17 cellular contexts compared by ENCODE assay signal in the genomic region with DNA sequence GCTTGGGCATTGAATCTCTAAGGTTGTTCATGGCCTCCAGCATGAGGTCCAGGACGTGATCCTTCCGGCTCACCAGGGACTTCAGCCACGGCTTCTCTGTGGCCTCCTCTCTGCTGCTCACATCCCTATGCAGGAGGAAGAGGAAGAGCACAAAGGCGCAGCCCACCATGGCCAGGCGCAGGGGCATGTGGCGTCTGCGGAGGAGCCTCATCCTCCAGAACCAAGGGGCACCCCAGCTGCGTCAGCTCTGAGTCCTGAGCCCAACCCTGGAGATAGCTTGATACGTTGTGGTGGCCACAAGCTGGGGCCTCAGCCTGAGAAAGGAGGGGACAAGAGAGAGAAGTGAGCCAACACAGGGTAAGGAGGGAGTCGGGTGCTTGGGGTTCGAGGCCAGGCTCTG. TPM values are rescaled to one million over a fixed set of nuclear protein-coding genes. Genes with fewer than 3 reads are reported as not detected.
DNase-seq lines count a peak whose midpoint lies in the region; ATAC-seq, FAIRE-seq and TF ChIP-seq lines count a peak whose summit lies in the region.
"Had no signal": no experiment of that assay in that cellular context is flagged by ENCODE, and none has a peak within 500 bp of the region (broad histone marks: within the 10 kb centered on the region; RNA-seq: fewer than 3 reads in every experiment).

No MANE protein-coding gene starts in this region.

- H3K4me2 ChIP-seq in DND-41 (ENCODE audit: insufficient read depth, low read length) (peak overlapping the region; percentile 21; the same call in 1 of the 2 replicates), trophoblast cell (ENCODE audit: low read length) (no peak overlapping the region)

- no peak overlapping the region for H3K23ac ChIP-seq in trophoblast cell (ENCODE audit: low read length)

- no peak overlapping the region for H2BK5ac ChIP-seq in trophoblast cell (ENCODE audit: low read depth, low read length, poor library complexity)

- no peak overlapping the region for H3K14ac ChIP-seq in trophoblast cell (ENCODE audit: low read length)

- peak overlapping the region; percentile 28 for H2BK12ac ChIP-seq in trophoblast cell (ENCODE audit: low read length)

- H4K12ac ChIP-seq in trophoblast cell (ENCODE audit: low read depth, low read length), result no peak overlapping the region

- H3K9me3 ChIP-seq in DND-41 (ENCODE audit: insufficient read depth, low read length, severe bottlenecking) (no peaks in the 10 kb centered on the region), kidney (ENCODE audit: control insufficient read depth in 1 of 2, low read length in 2 of 2) (no peaks in the 10 kb centered on the region), trophoblast cell (ENCODE audit: insufficient read depth, low read depth, low read length) (peaks cover 1% of the 10 kb centered on the region)
- H3K9me3 ChIP-seq: BE2C, HAP-1 had no signal

- H4K91ac ChIP-seq in trophoblast cell (ENCODE audit: low read depth, low read length), result no peak overlapping the region

- peak overlapping the region; percentile 77 for H3K27ac ChIP-seq in DND-41 (ENCODE audit: low read length)
- H3K27ac ChIP-seq in kidney (ENCODE audit: low read depth in 2 of 2, low read length in 2 of 2), result no peak overlapping the region
- H3K27ac ChIP-seq in trophoblast cell (ENCODE audit: low read depth, low read length), result no peak overlapping the region
- H3K27ac ChIP-seq: GM23248 had no signal

- no peak overlapping the region for H4K8ac ChIP-seq in trophoblast cell (ENCODE audit: low read depth, low read length)

- no CpG with 5 or more reads among the region's 11 CpGs for WGBS in trophoblast cell (ENCODE audit: extremely low coverage, insufficient coverage, insufficient read length)

- no peaks in the 10 kb centered on the region for H4K20me1 ChIP-seq in DND-41 (ENCODE audit: insufficient read depth, low read length)

- H2BK120ac ChIP-seq in trophoblast cell (ENCODE audit: insufficient read depth, low read length, poor library complexity), result no peak overlapping the region

- H3K27me3 ChIP-seq in DND-41 (ENCODE audit: insufficient read depth, low read length, poor library complexity) (no peaks in the 10 kb centered on the region), trophoblast cell (ENCODE audit: insufficient read depth, low read length) (no peaks in the 10 kb centered on the region)
- H3K27me3 ChIP-seq: BE2C had no signal

- H2AFZ ChIP-seq in DND-41 (ENCODE audit: low read depth, low read length) (no peak overlapping the region), trophoblast cell (ENCODE audit: insufficient read depth, low read length, poor library complexity) (no peak overlapping the region)
- H2AFZ ChIP-seq: GM23248 had no signal

- H3K4me3 ChIP-seq in DND-41 (ENCODE audit: low read depth in 1 of 2, low read length in 2 of 2) (no peak overlapping the region), kidney (ENCODE audit: low read length in 2 of 2) (no peak overlapping the region), trophoblast cell (ENCODE audit: low read depth, low read length) (no peak overlapping the region)
- H3K4me3 ChIP-seq: GM23248, HAP-1 had no signal

- peak overlapping the region; percentile 22 for H3K18ac ChIP-seq in trophoblast cell (ENCODE audit: low read length)

- H3K36me3 ChIP-seq in DND-41 (ENCODE audit: insufficient read depth, low read length), result peaks cover 72% of the 10 kb centered on the region
- no peaks in the 10 kb centered on the region for H3K36me3 ChIP-seq in kidney (ENCODE audit: control insufficient read depth in 1 of 2, insufficient read depth in 2 of 2, low read length in 2 of 2)
- peaks cover 55 to 70% of the 10 kb centered on the region in 2 experiments for H3K36me3 ChIP-seq in trophoblast cell (ENCODE audit: control insufficient read depth in 1 of 2, insufficient read depth in 2 of 2, low read length in 2 of 2)
- H3K36me3 ChIP-seq: HAP-1 had no signal

- intact Hi-C loops in kidney (cut with DNase I), result no loop called here

- no peak for ATAC-seq in DND-41 (ENCODE audit: insufficient read depth, low read depth)
- ATAC-seq: HepG2 had no signal

- TF ChIP-seq CTCF in DND-41 (IDR thresholded peaks at IDR 0.05; ENCODE audit: borderline replicate concordance, extremely low read depth, low read length, poor library complexity, severe bottlenecking), result no peak
- TF ChIP-seq CTCF in kidney (IDR thresholded peaks at IDR 0.05; ENCODE audit: borderline replicate concordance, extremely low read depth, insufficient read depth), result no peak

- H3K4me1 ChIP-seq in DND-41 (ENCODE audit: insufficient read depth, low read length) (peaks cover 83% of the 10 kb centered on the region), kidney (ENCODE audit: control insufficient read depth in 1 of 2, insufficient read depth in 1 of 2, low read depth in 1 of 2, low read length in 2 of 2) (peaks cover 0 to 8% of the 10 kb centered on the region in 2 donors), trophoblast cell (ENCODE audit: control insufficient read depth in 1 of 2, insufficient read depth in 2 of 2, low read length in 2 of 2) (peaks cover 15% of the 10 kb centered on the region in 2 experiments)

- in situ Hi-C loops in ACHN (cut with HindIII; ENCODE audit: low pct_ligation_motif_present, low pct_unique_long_range_greater_than_20kb, low sequenced_read_pairs), result no loop called here

- H3K79me2 ChIP-seq in DND-41 (ENCODE audit: insufficient read depth, low read length) (peaks cover 17% of the 10 kb centered on the region; the same call in 1 of the 2 replicates), trophoblast cell (ENCODE audit: control insufficient read depth, insufficient read depth, low read length, poor library complexity) (no peaks in the 10 kb centered on the region)

- H3K79me1 ChIP-seq in trophoblast cell (ENCODE audit: low read length), result peaks cover 19% of the 10 kb centered on the region

- FAIRE-seq in kidney (lab: Jason Lieb, UNC), result no peak
- FAIRE-seq: GM19239, HepG2 had no signal

- DNase-seq in DND-41, result no peak
- DNase-seq in kidney, result peak; percentile 57
- no peak for DNase-seq in trophoblast cell
- no peak for DNase-seq in ACHN
- DNase-seq in activated naive CD4-positive, alpha-beta T cell treated with Interleukin-2 at 50 U/mL for 16 hours, result no peak
- no peak for DNase-seq in putamen (ENCODE audit: low spot score)
- DNase-seq: BE2C; CD4-positive, alpha-beta memory T cell; DMS153; DMS79; GF-D8; GM23248 had no signal

- peak overlapping the region; percentile 9 for H2AK5ac ChIP-seq in trophoblast cell (ENCODE audit: low read length)

- H3K9ac ChIP-seq in DND-41 (ENCODE audit: low read depth, low read length) (peak overlapping the region; percentile 33), kidney (ENCODE audit: low read length in 2 of 2) (no peak overlapping the region), trophoblast cell (ENCODE audit: low read length) (no peak overlapping the region)
- H3K9ac ChIP-seq: GM23248 had no signal

- no peak overlapping the region for H3K4ac ChIP-seq in trophoblast cell (ENCODE audit: low read depth, low read length)

RNA-seq across cellular contexts. Expression of a gene that starts 11.6 kb away (rescaled TPM):
- total RNA-seq in kidney, result 16.8 TPM
- 2.1 TPM for polyA plus RNA-seq in kidney (ENCODE audit: insufficient read depth, low read depth, low replicate concordance)
- polyA plus RNA-seq in trophoblast cell (2013), result 65.5 and 68.0 TPM in 2 replicates

RNA-seq across cellular contexts. Expression of a gene that starts 33.1 kb away (rescaled TPM):
- not detected for total RNA-seq in kidney
- polyA plus RNA-seq in kidney (ENCODE audit: insufficient read depth, low read depth, low replicate concordance), result not detected
- polyA plus RNA-seq in trophoblast cell (2013), result not detected in 2 replicates
- total RNA-seq: A172, GM23248, H4, HepG2 had no signal
- polyA plus RNA-seq: GM23248, HepG2 had no signal

RNA-seq across cellular contexts. Expression of a gene that starts 45.1 kb away (rescaled TPM):
- 2.4 TPM for total RNA-seq in kidney
- 3.4 TPM for polyA plus RNA-seq in kidney (ENCODE audit: insufficient read depth, low read depth, low replicate concordance)
- polyA plus RNA-seq in trophoblast cell (2013), result 46.9 and 48.0 TPM in 2 replicates

RNA-seq across cellular contexts. Expression of a gene that starts 55.6 kb away (rescaled TPM):
- total RNA-seq in kidney, result 15.6 TPM
- polyA plus RNA-seq in kidney (ENCODE audit: insufficient read depth, low read depth, low replicate concordance), result 3.4 TPM
- polyA plus RNA-seq in trophoblast cell (2013), result 1.5 and 1.6 TPM in 2 replicates
- total RNA-seq: A172, GM23248, H4, HepG2 had no signal
- polyA plus RNA-seq: GM23248, HepG2 had no signal
